1 cellular context compared by ENCODE assay signal in the genomic region with DNA sequence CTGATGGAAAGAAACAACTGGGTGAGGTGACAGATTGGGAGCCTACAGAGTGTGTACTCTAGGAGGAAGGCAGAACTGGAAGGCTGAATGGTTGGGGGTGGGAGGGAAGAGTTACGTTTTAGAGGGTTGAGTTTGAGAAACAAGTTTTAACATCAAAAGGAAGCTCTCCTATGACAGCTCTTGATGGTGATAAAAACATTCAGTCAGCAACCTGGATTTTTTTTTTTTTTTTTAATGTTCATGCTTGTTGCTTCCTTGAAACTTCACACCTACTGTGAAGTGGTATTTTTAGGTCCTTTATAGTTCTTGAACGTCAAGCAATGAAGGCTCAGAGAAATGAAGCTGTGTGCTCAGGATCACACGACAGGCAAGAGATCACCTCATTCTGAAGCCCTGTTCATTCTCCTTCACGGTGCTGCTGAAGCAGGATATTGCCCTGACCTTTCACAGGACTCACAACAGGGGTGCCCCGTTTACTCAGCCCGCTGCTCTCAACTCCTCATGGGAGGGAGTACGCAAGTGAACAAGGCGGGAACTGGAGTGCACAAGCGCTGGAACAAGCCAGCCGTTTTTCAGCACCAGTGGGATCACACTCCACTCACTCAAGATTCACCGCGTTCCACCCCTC.
TF ChIP-seq lines count a peak whose summit lies in the region.

No MANE protein-coding gene starts in this region.

TF ChIP-seq in IMR-90, 13 proteins besides CTCF, POLR2A, EP300 and RAD21:
- TF ChIP-seq NFE2L2 (IDR thresholded peaks at IDR 0.05; ENCODE audit: low read depth, low read length) (no peak), CHD1 (IDR thresholded peaks at IDR 0.05; ENCODE audit: low read depth, low read length) (no peak), SMC3 (IDR thresholded peaks at IDR 0.05; ENCODE audit: low read depth, low read length) (no peak), BHLHE40 (IDR thresholded peaks at IDR 0.05; ENCODE audit: low read depth, low read length) (no peak), ELK1 (IDR thresholded peaks at IDR 0.05; ENCODE audit: borderline replicate concordance, low read depth, low read length) (no peak), MXI1 (IDR thresholded peaks at IDR 0.05; ENCODE audit: borderline replicate concordance, low read depth, low read length) (no peak), RCOR1 (IDR thresholded peaks at IDR 0.05; ENCODE audit: insufficient replicate concordance, low read length) (no peak), CEBPB (IDR thresholded peaks at IDR 0.05; ENCODE audit: low read depth, low read length) (no peak), MAFK (IDR thresholded peaks at IDR 0.05; ENCODE audit: low read depth, low read length) (no peak), MAZ (IDR thresholded peaks at IDR 0.05; ENCODE audit: borderline replicate concordance, low read depth, low read length) (no peak), FOS (IDR thresholded peaks at IDR 0.05; ENCODE audit: low read depth, low read length) (no peak), USF2 (IDR thresholded peaks at IDR 0.05; ENCODE audit: low read depth, low read length) (no peak), RFX5 (IDR thresholded peaks at IDR 0.05; ENCODE audit: low read depth, low read length) (no peak)
